ENCODE assay signal across 21 cellular contexts in genomic region chr1:56062625-56063024, GRCh38.
"Had no signal": no experiment of that assay in that cellular context is flagged by ENCODE, and none has a peak within 500 bp of the region (broad histone marks: within the 10 kb centered on the region; RNA-seq: fewer than 3 reads in every experiment).

No MANE protein-coding gene starts in this region.

- H3K27ac ChIP-seq: brain microvascular endothelial cell, esophagus muscularis mucosa, heart right ventricle, left ventricle myocardium inferior, neutrophil, sigmoid colon, spleen, WERI-Rb-1 had no signal

- ATAC-seq: activated CD4-positive, CD25-positive, alpha-beta regulatory T cell treated with anti-CD3 and anti-CD28 coated beads, Interleukin-2, amount 50 U/mL, for 24 hours had no signal

- H3K9me3 ChIP-seq: esophagus muscularis mucosa, heart right ventricle, left ventricle myocardium inferior, neutrophil, sigmoid colon, spleen had no signal

- H3K4me1 ChIP-seq: spleen had no signal

- DNase-seq: activated CD4-positive, alpha-beta memory T cell treated with anti-CD3 and anti-CD28 coated beads, Interleukin-2, amount 10 ng/mL, durations not matched to agents 7 days and 5 days; activated CD4-positive, alpha-beta T cell treated with anti-CD3 and anti-CD28 coated beads, Interleukin-2, amount 10 ng/mL, durations not matched to agents 24 days and 14 days; activated CD8-positive, alpha-beta memory T cell treated with anti-CD3 and anti-CD28 coated beads, Interleukin-2, amount 50 U/mL, for 48 hours; activated gamma-delta T cell; activated naive CD4-positive, alpha-beta T cell treated with anti-CD3 and anti-CD28 coated beads, Interleukin-2, amount 10 ng/mL, durations not matched to agents 7 days and 5 days; activated naive CD8-positive, alpha-beta T cell treated with anti-CD3 and anti-CD28 coated beads, Interleukin-2, amount 10 ng/mL, durations not matched to agents 7 days and 5 days; activated T-cell treated with anti-CD3 and anti-CD28 coated beads, Interleukin-2, amount 50 U/mL, for 24 hours; amniotic stem cell; brain microvascular endothelial cell; central memory CD4-positive, alpha-beta T cell; heart right ventricle; kidney glomerular epithelial cell; left ventricle myocardium inferior; sigmoid colon; spleen; stimulated activated naive CD4-positive, alpha-beta T cell; WERI-Rb-1 had no signal

- H3K4me3 ChIP-seq: esophagus muscularis mucosa, heart right ventricle, left ventricle myocardium inferior, lung, sigmoid colon, spleen had no signal

- H3K27me3 ChIP-seq: brain microvascular endothelial cell, esophagus muscularis mucosa, heart right ventricle, neutrophil, sigmoid colon, spleen had no signal

- H3K36me3 ChIP-seq: brain microvascular endothelial cell, esophagus muscularis mucosa, heart right ventricle, left ventricle myocardium inferior, neutrophil, sigmoid colon, spleen, WERI-Rb-1 had no signal
